ENCODE assay signal across 28 cellular contexts in the genomic region with DNA sequence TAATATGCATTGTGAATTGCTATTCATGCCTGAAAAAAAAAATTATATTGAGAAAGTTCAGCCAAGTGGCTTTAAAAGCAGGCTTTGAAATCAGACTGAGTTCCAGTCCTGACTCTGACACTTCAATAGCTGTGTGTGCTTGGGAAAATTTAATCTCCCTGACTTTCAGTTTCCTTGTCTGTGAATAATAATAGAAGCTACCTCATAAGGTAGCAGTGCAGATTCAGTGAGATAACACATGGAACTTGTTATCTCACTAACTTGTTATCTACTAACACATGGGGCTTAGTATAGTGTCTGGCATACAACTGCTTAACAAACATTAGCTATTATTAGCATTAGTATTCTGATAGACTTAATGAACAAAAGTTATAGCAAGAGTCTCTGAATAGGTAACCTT. TPM values are rescaled to one million over a fixed set of nuclear protein-coding genes. Genes with fewer than 3 reads are reported as not detected.
"Had no signal": no experiment of that assay in that cellular context is flagged by ENCODE, and none has a peak within 500 bp of the region (broad histone marks: within the 10 kb centered on the region; RNA-seq: fewer than 3 reads in every experiment).

No MANE protein-coding gene starts in this region.

- H3K27me3 ChIP-seq: brain microvascular endothelial cell, dorsolateral prefrontal cortex, esophagus muscularis mucosa, foreskin keratinocyte, gastroesophageal sphincter had no signal

- H3K4me1 ChIP-seq: foreskin keratinocyte had no signal

- DNase-seq: activated CD4-positive, alpha-beta memory T cell treated with anti-CD3 and anti-CD28 coated beads, Interleukin-2, amount 10 ng/mL, durations not matched to agents 7 days and 5 days; activated CD4-positive, alpha-beta T cell treated with anti-CD3 and anti-CD28 coated beads for 1 hour; activated CD4-positive, alpha-beta T cell treated with anti-CD3 and anti-CD28 coated beads for 4 hours; activated CD4-positive, alpha-beta T cell treated with anti-CD3 and anti-CD28 coated beads, Interleukin-2, amount 10 ng/mL, durations not matched to agents 7 days and 5 days; activated CD4-positive, alpha-beta T cell treated with anti-CD3 and anti-CD28 coated beads, Interleukin-2, amount 50 U/mL, for 4 hours; activated CD8-positive, alpha-beta memory T cell treated with anti-CD3 and anti-CD28 coated beads, Interleukin-2, amount 50 U/mL, for 48 hours; activated gamma-delta T cell; activated naive CD4-positive, alpha-beta T cell; activated naive CD4-positive, alpha-beta T cell treated with anti-CD3 and anti-CD28 coated beads, Interleukin-2, amount 10 ng/mL, durations not matched to agents 7 days and 5 days; activated naive CD8-positive, alpha-beta T cell treated with anti-CD3 and anti-CD28 coated beads, Interleukin-2, amount 10 ng/mL, durations not matched to agents 7 days and 5 days; activated T-cell treated with anti-CD3 and anti-CD28 coated beads for 4 hours; activated T-cell treated with anti-CD3 and anti-CD28 coated beads, Interleukin-2, amount 50 U/mL, for 24 hours; activated T-cell treated with anti-CD3 and anti-CD28 coated beads, Interleukin-2, amount 50 U/mL, for 72 hours; amniotic stem cell; anterior cingulate cortex; brain microvascular endothelial cell; central memory CD4-positive, alpha-beta T cell; dorsolateral prefrontal cortex; effector memory CD8-positive, alpha-beta T cell; foreskin keratinocyte; T-helper 2 cell had no signal

- H3K4me3 ChIP-seq: coronary artery, dorsolateral prefrontal cortex, esophagus muscularis mucosa, gastroesophageal sphincter had no signal

- FAIRE-seq: astrocyte, bronchial epithelial cell had no signal

- H3K27ac ChIP-seq: brain microvascular endothelial cell, coronary artery, esophagus muscularis mucosa, foreskin keratinocyte, gastroesophageal sphincter had no signal

- H3K9me3 ChIP-seq: esophagus muscularis mucosa, gastroesophageal sphincter had no signal

- ATAC-seq: activated naive CD4-positive, alpha-beta T cell treated with anti-CD3 and anti-CD28 coated beads, Interleukin-2, amount 50 U/mL, for 72 hours; activated T-cell treated with anti-CD3 and anti-CD28 coated beads, Interleukin-2, amount 50 U/mL, for 72 hours; effector memory CD8-positive, alpha-beta T cell; foreskin keratinocyte; gastroesophageal sphincter had no signal

RNA-seq across cellular contexts. Expression of a gene that starts 40.5 kb away (rescaled TPM):
- total RNA-seq: activated CD4-positive, alpha-beta memory T cell treated with anti-CD3 and anti-CD28 coated beads, Interleukin-2, amount 10 ng/mL, durations not matched to agents 7 days and 5 days; activated CD4-positive, alpha-beta T cell treated with anti-CD3 and anti-CD28 coated beads, Interleukin-2, amount 10 ng/mL, durations not matched to agents 7 days and 5 days; activated naive CD4-positive, alpha-beta T cell treated with anti-CD3 and anti-CD28 coated beads, Interleukin-2, amount 50 U/mL, for 72 hours; activated naive CD8-positive, alpha-beta T cell treated with anti-CD3 and anti-CD28 coated beads, Interleukin-2, amount 10 ng/mL, durations not matched to agents 7 days and 5 days; activated T-cell treated with anti-CD3 and anti-CD28 coated beads, Interleukin-2, amount 50 U/mL, for 72 hours; T-helper 1 cell treated with Interleukin-12 subunit alpha and Interleukin-12 subunit beta and Interleukin-4 antibody, amounts not matched to agents 30 ng/mL and 1 ng/mL, for 36 hours had no signal
